In the genomic region with DNA sequence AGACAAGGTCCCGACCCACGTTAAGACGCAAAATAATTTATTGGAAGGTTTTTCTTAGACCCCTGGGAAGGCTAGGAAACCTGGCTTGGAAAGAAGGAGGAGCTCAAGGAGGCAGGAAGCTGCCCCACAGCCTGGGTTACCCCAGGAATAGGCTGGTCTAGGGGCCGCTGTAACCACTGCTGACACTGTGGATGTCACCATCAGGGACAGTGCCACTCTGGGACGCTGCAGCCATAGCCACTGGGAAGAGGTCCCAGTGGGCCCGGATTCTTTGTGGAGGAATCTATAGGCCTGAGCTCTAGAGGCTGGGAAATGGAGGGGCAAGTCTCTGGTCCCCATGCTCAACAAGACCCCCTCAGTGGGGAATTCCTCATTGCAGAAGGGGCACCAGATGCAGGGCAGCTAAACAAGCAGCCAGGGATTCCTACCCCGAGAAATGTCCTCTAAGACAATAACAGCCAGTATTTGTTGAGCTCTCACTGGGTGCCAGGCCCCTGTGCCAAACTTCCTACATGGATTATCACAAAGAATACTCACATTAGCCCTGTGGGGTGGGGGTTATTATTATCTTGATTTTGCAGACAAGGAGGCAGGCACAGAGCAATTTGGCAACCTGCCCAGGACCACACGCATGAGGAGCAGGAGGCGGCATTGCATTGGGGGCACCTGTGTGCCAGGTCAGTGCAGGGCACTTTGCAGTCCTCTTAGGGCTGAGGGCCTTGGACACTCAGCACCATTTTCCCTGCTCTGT, we compare ENCODE assay signal across 17 cellular contexts. TPM values are rescaled to one million over a fixed set of nuclear protein-coding genes. Genes with fewer than 3 reads are reported as not detected.
DNase-seq lines count a peak whose midpoint lies in the region; ATAC-seq and TF ChIP-seq lines count a peak whose summit lies in the region.
"Had no signal": no experiment of that assay in that cellular context is flagged by ENCODE, and none has a peak within 500 bp of the region (broad histone marks: within the 10 kb centered on the region; RNA-seq: fewer than 3 reads in every experiment).

No MANE protein-coding gene starts in this region.

- no peaks in the 10 kb centered on the region for H3K9me3 ChIP-seq in heart right ventricle
- H3K9me3 ChIP-seq: Peyer's patch had no signal

- TF ChIP-seq CTCF in heart right ventricle (IDR thresholded peaks at IDR 0.05), result no peak
- no peak for TF ChIP-seq CTCF in GM20000 (IDR thresholded peaks at IDR 0.05; ENCODE audit: extremely low read depth, missing control alignments)

- no peaks in the 10 kb centered on the region for H3K36me3 Mint-ChIP-seq in activated naive CD4-positive, alpha-beta T cell treated with anti-CD3 and anti-CD28 coated beads, Interleukin-2, amount 50 U/mL, for 24 hours
- no peaks in the 10 kb centered on the region for H3K36me3 Mint-ChIP-seq in activated naive CD4-positive, alpha-beta T cell treated with anti-CD3 and anti-CD28 coated beads, Interleukin-2, amount 10 ng/mL, durations not matched to agents 7 days and 5 days
- H3K36me3 Mint-ChIP-seq: activated naive CD8-positive, alpha-beta T cell had no signal

- H3K4me3 Mint-ChIP-seq in activated naive CD4-positive, alpha-beta T cell treated with anti-CD3 and anti-CD28 coated beads, Interleukin-2, amount 50 U/mL, for 24 hours, result no peak overlapping the region
- H3K4me3 Mint-ChIP-seq in activated naive CD4-positive, alpha-beta T cell treated with anti-CD3 and anti-CD28 coated beads, Interleukin-2, amount 10 ng/mL, durations not matched to agents 7 days and 5 days, result no peak overlapping the region
- H3K4me3 Mint-ChIP-seq: activated naive CD8-positive, alpha-beta T cell; central memory CD8-positive, alpha-beta T cell had no signal

- peaks cover 16% of the 10 kb centered on the region for H3K4me1 Mint-ChIP-seq in activated naive CD4-positive, alpha-beta T cell treated with anti-CD3 and anti-CD28 coated beads, Interleukin-2, amount 50 U/mL, for 24 hours
- peaks cover 14% of the 10 kb centered on the region for H3K4me1 Mint-ChIP-seq in activated naive CD4-positive, alpha-beta T cell treated with anti-CD3 and anti-CD28 coated beads, Interleukin-2, amount 10 ng/mL, durations not matched to agents 7 days and 5 days
- H3K4me1 Mint-ChIP-seq: central memory CD8-positive, alpha-beta T cell had no signal

- CTCF ChIA-PET in activated naive CD4-positive, alpha-beta T cell treated with anti-CD3 and anti-CD28 coated beads, Interleukin-2, amount 10 ng/mL, durations not matched to agents 7 days and 5 days (lab: Charles Lee), result no interaction called here

- no peaks in the 10 kb centered on the region for H3K9me3 Mint-ChIP-seq in activated naive CD4-positive, alpha-beta T cell treated with anti-CD3 and anti-CD28 coated beads, Interleukin-2, amount 50 U/mL, for 24 hours
- H3K9me3 Mint-ChIP-seq in activated naive CD4-positive, alpha-beta T cell treated with anti-CD3 and anti-CD28 coated beads, Interleukin-2, amount 10 ng/mL, durations not matched to agents 7 days and 5 days, result no peaks in the 10 kb centered on the region
- H3K9me3 Mint-ChIP-seq: central memory CD8-positive, alpha-beta T cell had no signal

- H3K27ac Mint-ChIP-seq in activated naive CD4-positive, alpha-beta T cell treated with anti-CD3 and anti-CD28 coated beads, Interleukin-2, amount 50 U/mL, for 24 hours, result peak overlapping the region; percentile 43
- no peak overlapping the region for H3K27ac Mint-ChIP-seq in activated naive CD4-positive, alpha-beta T cell treated with anti-CD3 and anti-CD28 coated beads, Interleukin-2, amount 10 ng/mL, durations not matched to agents 7 days and 5 days
- H3K27ac Mint-ChIP-seq: activated naive CD8-positive, alpha-beta T cell had no signal

- H3K27ac ChIP-seq in caudate nucleus (ENCODE audit: low read depth, low read length) (peak overlapping the region; percentile 80), heart right ventricle (no peak overlapping the region)
- H3K27ac ChIP-seq: Peyer's patch had no signal

- no peak for DNase-seq in activated naive CD4-positive, alpha-beta T cell treated with anti-CD3 and anti-CD28 coated beads, Interleukin-2, amount 10 ng/mL, durations not matched to agents 7 days and 5 days
- DNase-seq in NCI-H2227 (lab: John Stamatoyannopoulos, UW; ENCODE audit: unreplicated experiment), result peak; percentile 57
- DNase-seq in caudate nucleus (lab: John Stamatoyannopoulos, UW), result peak in 12 of 61 donors; percentile 21 to 60 (median 39)
- DNase-seq in superior temporal gyrus (ENCODE audit: extremely low spot score), result peak; percentile 68
- no peak for DNase-seq in heart right ventricle
- no peak for DNase-seq in GM20000 (ENCODE audit: low spot score)
- DNase-seq: activated CD4-positive, CD25-positive, alpha-beta regulatory T cell treated with anti-CD3 and anti-CD28 coated beads, Interleukin-2, amount 50 U/mL, for 72 hours; activated CD8-positive, alpha-beta memory T cell treated with anti-CD3 and anti-CD28 coated beads, Interleukin-2, amount 50 U/mL, for 4 hours; DMS 273 treated with DMSO at 0.1 percent for 48 hours; HCEC 1CT; kidney; Peyer's patch had no signal

- intact Hi-C loops in heart right ventricle (cut with DNase I), result no loop called here

- 80 to 81% methylated on average over 9 of the region's 9 CpGs for WGBS in heart right ventricle, 2 donors

- H3K4me3 ChIP-seq in heart right ventricle, result no peak overlapping the region
- H3K4me3 ChIP-seq: Peyer's patch, smooth muscle cell had no signal

- peaks cover 0 to 30% (median 6%) of the 10 kb centered on the region in 9 donors for H3K4me1 ChIP-seq in heart right ventricle

- H3K27me3 Mint-ChIP-seq in activated naive CD4-positive, alpha-beta T cell treated with anti-CD3 and anti-CD28 coated beads, Interleukin-2, amount 50 U/mL, for 24 hours, result no peaks in the 10 kb centered on the region
- peaks cover 38% of the 10 kb centered on the region for H3K27me3 Mint-ChIP-seq in activated naive CD4-positive, alpha-beta T cell treated with anti-CD3 and anti-CD28 coated beads, Interleukin-2, amount 10 ng/mL, durations not matched to agents 7 days and 5 days

- ATAC-seq in heart right ventricle, result no peak
- ATAC-seq in GM19035 (IDR thresholded peaks at IDR 0.05; ENCODE audit: unreplicated experiment), result no peak

- no peaks in the 10 kb centered on the region for H3K36me3 ChIP-seq in heart right ventricle
- H3K36me3 ChIP-seq: Peyer's patch had no signal

- H3K27me3 ChIP-seq in heart right ventricle, result no peaks in the 10 kb centered on the region
- H3K27me3 ChIP-seq: Peyer's patch had no signal

RNA-seq across cellular contexts. Expression of a gene that starts 19.5 kb away (rescaled TPM):
- total RNA-seq in heart right ventricle, result 10 to 100 TPM in 3 of 10 donors, 1 to 10 TPM in 7; 7.0 to 11.8 (median 9.2) TPM
- polyA plus RNA-seq in heart right ventricle, result 10 to 100 TPM; 14.7 to 66.1 TPM

Comparison
In these comparisons a context has a peak if more than half of its experiments do, and no peak if none do; other contexts are left out.
1. DNase-seq: peak in NCI-H2227 (single experiment) and superior temporal gyrus (single experiment); none in activated naive CD4-positive, alpha-beta T cell treated with anti-CD3 and anti-CD28 coated beads, Interleukin-2, amount 10 ng/mL, durations not matched to agents 7 days and 5 days (single experiment), heart right ventricle (0 of 2) and GM20000 (single experiment).